ENCODE assay signal across 10 cellular contexts in genomic region chr17:82858376-82859126, GRCh38. TPM values are rescaled to one million over a fixed set of nuclear protein-coding genes. Genes with fewer than 3 reads are reported as not detected.
A peak's percentile ranks its signal among the peaks of the same experiment; 100 is the strongest.
DNase-seq lines count a peak whose midpoint lies in the region; ATAC-seq and TF ChIP-seq lines count a peak whose summit lies in the region.
"Had no signal": no experiment of that assay in that cellular context is flagged by ENCODE, and none has a peak within 500 bp of the region (broad histone marks: within the 10 kb centered on the region; RNA-seq: fewer than 3 reads in every experiment).

No MANE protein-coding gene starts in this region.

- no peak for TF ChIP-seq CTCF in esophagus squamous epithelium (IDR thresholded peaks at IDR 0.05)

- CTCF ChIA-PET in activated CD8-positive, alpha-beta T cell treated with anti-CD3 and anti-CD28 coated beads, Interleukin-2, amount 10 ng/mL, durations not matched to agents 7 days and 5 days (lab: Charles Lee) = interaction anchor here (1.0 to 1.4 kb wide), 2 partner anchors 27 to 77 kb away, joined by 4 to 5 read pairs; no protein-coding TSS in a partner anchor

- DNase-seq in activated CD8-positive, alpha-beta T cell treated with anti-CD3 and anti-CD28 coated beads, Interleukin-2, amount 10 ng/mL, durations not matched to agents 7 days and 5 days = no peak
- DNase-seq in esophagus squamous epithelium (lab: John Stamatoyannopoulos, UW) (no peak), NCI-H1092 (lab: John Stamatoyannopoulos, UW) (no peak), kidney glomerular epithelial cell (lab: John Stamatoyannopoulos, UW) (no peak)
- DNase-seq in stimulated activated naive CD8-positive, alpha-beta T cell treated with anti-CD3 and anti-CD28 coated beads, Interleukin-15, Interleukin-2, amounts not matched to agents 100 U/mL and 50 U/mL, for 24 hours = peak; percentile 35
- DNase-seq: cerebellar nuclear complex, NCI-H524 treated with DMSO at 0.1 percent for 48 hours, testis had no signal

- H3K27ac ChIP-seq in HUES64 (ENCODE audit: low read depth, low read length) (peak overlapping the region; percentile 26; the same call in 1 of the 2 replicates), esophagus squamous epithelium (peak overlapping the region; percentile 85 to 96 (median 89))
- H3K27ac ChIP-seq: testis had no signal

- intact Hi-C loops in esophagus squamous epithelium (cut with DNase I) = no loop called here

- no peaks in the 10 kb centered on the region for H3K9me3 Mint-ChIP-seq in activated CD8-positive, alpha-beta T cell treated with anti-CD3 and anti-CD28 coated beads, Interleukin-2, amount 10 ng/mL, durations not matched to agents 7 days and 5 days (ENCODE audit: insufficient read depth)

- WGBS in HUES64 = 92% methylated on average over 28 of the region's 28 CpGs
- 35 to 74% methylated on average over 5 to 12 of the region's 28 CpGs for WGBS in esophagus squamous epithelium, 2 donors

- H3K9me3 ChIP-seq in HUES64 (ENCODE audit: insufficient read depth, low read depth, low read length) (no peaks in the 10 kb centered on the region), esophagus squamous epithelium (no peaks in the 10 kb centered on the region)
- H3K9me3 ChIP-seq: testis had no signal

- H3K4me3 ChIP-seq in HUES64 (ENCODE audit: low read length) = no peak overlapping the region
- peak overlapping the region in 3 of 4 donors; percentile 7 to 38 (median 15) for H3K4me3 ChIP-seq in esophagus squamous epithelium
- H3K4me3 ChIP-seq: testis had no signal

- TF ChIP-seq POLR2A in esophagus squamous epithelium (IDR thresholded peaks at IDR 0.05) = peak in 1 of 4 donors; percentile 19

- peaks cover 15% of the 10 kb centered on the region for H3K36me3 ChIP-seq in HUES64 (ENCODE audit: insufficient read depth, low read length)
- H3K36me3 ChIP-seq in esophagus squamous epithelium = peaks cover 0 to 11% (median 0%) of the 10 kb centered on the region in 3 donors

- no peaks in the 10 kb centered on the region for H3K27me3 Mint-ChIP-seq in activated CD8-positive, alpha-beta T cell treated with anti-CD3 and anti-CD28 coated beads, Interleukin-2, amount 10 ng/mL, durations not matched to agents 7 days and 5 days (ENCODE audit: low read depth)

- H3K27me3 ChIP-seq in HUES64 (ENCODE audit: insufficient read depth, low read length) (no peaks in the 10 kb centered on the region), esophagus squamous epithelium (no peaks in the 10 kb centered on the region)
- H3K27me3 ChIP-seq: testis had no signal

- H3K36me3 Mint-ChIP-seq in activated CD8-positive, alpha-beta T cell treated with anti-CD3 and anti-CD28 coated beads, Interleukin-2, amount 10 ng/mL, durations not matched to agents 7 days and 5 days (ENCODE audit: low read depth) = peaks cover 27% of the 10 kb centered on the region

- no peak for ATAC-seq in activated CD8-positive, alpha-beta T cell treated with anti-CD3 and anti-CD28 coated beads, Interleukin-2, amount 10 ng/mL, durations not matched to agents 7 days and 5 days
- no peak for ATAC-seq in stimulated activated naive CD8-positive, alpha-beta T cell treated with anti-CD3 and anti-CD28 coated beads, Interleukin-15, Interleukin-2, amounts not matched to agents 100 U/mL and 50 U/mL, for 24 hours
- no peak for ATAC-seq in GM18858 (IDR thresholded peaks at IDR 0.05; ENCODE audit: unreplicated experiment)

- peak overlapping the region; percentile 10 for H3K4me3 Mint-ChIP-seq in activated CD8-positive, alpha-beta T cell treated with anti-CD3 and anti-CD28 coated beads, Interleukin-2, amount 10 ng/mL, durations not matched to agents 7 days and 5 days

- H3K27ac Mint-ChIP-seq in activated CD8-positive, alpha-beta T cell treated with anti-CD3 and anti-CD28 coated beads, Interleukin-2, amount 10 ng/mL, durations not matched to agents 7 days and 5 days = peak overlapping the region; percentile 94

- H3K4me1 ChIP-seq in HUES64 (ENCODE audit: insufficient read depth, low read length) (peaks cover 8% of the 10 kb centered on the region; the same call in 1 of the 2 replicates), esophagus squamous epithelium (peaks cover 23 to 64% (median 26%) of the 10 kb centered on the region in 3 donors)

- H3K4me1 Mint-ChIP-seq in activated CD8-positive, alpha-beta T cell treated with anti-CD3 and anti-CD28 coated beads, Interleukin-2, amount 10 ng/mL, durations not matched to agents 7 days and 5 days (ENCODE audit: low read depth) = peaks cover 56% of the 10 kb centered on the region

- no peak overlapping the region; the same call in 1 of the 2 replicates for H3K9ac ChIP-seq in HUES64 (ENCODE audit: low read depth, low read length)

- POLR2A ChIA-PET in activated CD8-positive, alpha-beta T cell treated with anti-CD3 and anti-CD28 coated beads, Interleukin-2, amount 10 ng/mL, durations not matched to agents 7 days and 5 days (lab: Charles Lee) = interaction anchor here (1.0 to 2.1 kb wide), 2 partner anchors 26 to 56 kb away, joined by 3 to 16 read pairs; no protein-coding TSS in a partner anchor

RNA-seq across cellular contexts. Expression of gene ZNF750, which starts 18.7 kb away (rescaled TPM):
- not detected for polyA plus RNA-seq in HUES64 (2013, experiment 1 of 2)
- polyA plus RNA-seq in HUES64 (2013, experiment 2 of 2) = not detected
- total RNA-seq in activated CD8-positive, alpha-beta T cell treated with anti-CD3 and anti-CD28 coated beads, Interleukin-2, amount 10 ng/mL, durations not matched to agents 7 days and 5 days = not detected
- 100 to 1,000 TPM in 2 of 4 donors, 10 to 100 TPM in 2; 55.4 to 253 (median 96.8) TPM for total RNA-seq in esophagus squamous epithelium

Comparison
In these comparisons a context has a peak if more than half of its experiments do, and no peak if none do; other contexts are left out.
1. RNA of gene ZNF750, which starts 18.7 kb away (total RNA-seq): 55.4 to 253 TPM in esophagus squamous epithelium; not detected in activated CD8-positive, alpha-beta T cell treated with anti-CD3 and anti-CD28 coated beads, Interleukin-2, amount 10 ng/mL, durations not matched to agents 7 days and 5 days; every median in the first group is over 10 times any median in the second.